ENCODE assay signal across 8 cellular contexts in genomic region chr16:425082-425718, GRCh38. TPM values are rescaled to one million over a fixed set of nuclear protein-coding genes. Genes with fewer than 3 reads are reported as not detected.
A peak's percentile ranks its signal among the peaks of the same experiment; 100 is the strongest.
DNase-seq lines count a peak whose midpoint lies in the region; ATAC-seq and TF ChIP-seq lines count a peak whose summit lies in the region.

Gene RAB11FIP3, plus strand, starts transcription at chr16:425649. Its CDS starts 358 bp downstream, at chr16:426007.

- peak within 1 kb of the TSS; percentile 86 to 97 (median 94) for H3K27ac Mint-ChIP-seq in naive B cell
- peak within 1 kb of the TSS; percentile 86 for H3K27ac Mint-ChIP-seq in stimulated activated memory B cell treated with anti-CD40 and anti-IgM and Interleukin-4, amounts not matched to agents 10 μg/mL and 1 μg/mL and 100 μg/mL, for 72 hours

- ATAC-seq in GM21390 (IDR thresholded peaks at IDR 0.05; ENCODE audit: unreplicated experiment), result peak; percentile 86
- peak; percentile 86 to 87 for ATAC-seq in naive B cell (ENCODE audit: low read depth in 2 of 2)
- peak; percentile 97 for ATAC-seq in stimulated activated memory B cell treated with anti-CD40 and anti-IgM and Interleukin-4, amounts not matched to agents 10 μg/mL and 1 μg/mL and 100 μg/mL, for 72 hours

- H3K4me3 Mint-ChIP-seq in naive B cell, result peak within 1 kb of the TSS; percentile 84 to 95 (median 92)
- H3K4me3 Mint-ChIP-seq in stimulated activated memory B cell treated with anti-CD40 and anti-IgM and Interleukin-4, amounts not matched to agents 10 μg/mL and 1 μg/mL and 100 μg/mL, for 72 hours, result peak within 1 kb of the TSS; percentile 92

- H3K36me3 Mint-ChIP-seq in naive B cell, result peaks cover 0 to 4% of the 10 kb centered on the region in 2 donors
- H3K36me3 Mint-ChIP-seq in stimulated activated memory B cell treated with anti-CD40 and anti-IgM and Interleukin-4, amounts not matched to agents 10 μg/mL and 1 μg/mL and 100 μg/mL, for 72 hours, result no peaks in the 10 kb centered on the region

- H3K36me3 ChIP-seq in esophagus squamous epithelium, result no peaks in the 10 kb centered on the region

- peaks cover 26 to 55% (median 30%) of the 10 kb centered on the region in 3 donors for H3K4me1 ChIP-seq in esophagus squamous epithelium

- H3K27me3 Mint-ChIP-seq in naive B cell, result peaks cover 0 to 15% (median 4%) of the 10 kb centered on the region in 3 donors
- peaks cover 16% of the 10 kb centered on the region for H3K27me3 Mint-ChIP-seq in stimulated activated memory B cell treated with anti-CD40 and anti-IgM and Interleukin-4, amounts not matched to agents 10 μg/mL and 1 μg/mL and 100 μg/mL, for 72 hours

- 0% methylated on average over 19 of the region's 77 CpGs; no CpG with 5 or more reads in 1 of the 2 donors for WGBS in esophagus squamous epithelium, 2 donors

- peaks cover 0 to 7% (median 0%) of the 10 kb centered on the region in 4 donors for H3K27me3 ChIP-seq in esophagus squamous epithelium

- H3K9me3 ChIP-seq in esophagus squamous epithelium, result no peaks in the 10 kb centered on the region

- DNase-seq in DMS 273 (lab: John Stamatoyannopoulos, UW; ENCODE audit: unreplicated experiment) (peak; percentile 92), HuH-7 (ENCODE audit: low spot score) (peak; percentile 81), esophagus squamous epithelium (lab: John Stamatoyannopoulos, UW) (no peak), naive B cell (peak; percentile 87)
- DNase-seq in activated T-cell treated with anti-CD3 and anti-CD28 coated beads, Interleukin-2, amount 50 U/mL, for 48 hours, result peak; percentile 90 to 94

- H3K9me3 Mint-ChIP-seq in naive B cell, result no peaks in the 10 kb centered on the region
- H3K9me3 Mint-ChIP-seq in stimulated activated memory B cell treated with anti-CD40 and anti-IgM and Interleukin-4, amounts not matched to agents 10 μg/mL and 1 μg/mL and 100 μg/mL, for 72 hours, result no peaks in the 10 kb centered on the region

- H3K4me3 ChIP-seq in esophagus squamous epithelium, result peak within 1 kb of the TSS; percentile 57 to 79 (median 68)

- peaks cover 17 to 37% (median 32%) of the 10 kb centered on the region in 3 donors for H3K4me1 Mint-ChIP-seq in naive B cell
- peaks cover 40% of the 10 kb centered on the region for H3K4me1 Mint-ChIP-seq in stimulated activated memory B cell treated with anti-CD40 and anti-IgM and Interleukin-4, amounts not matched to agents 10 μg/mL and 1 μg/mL and 100 μg/mL, for 72 hours

- peak in 2 of 4 donors; percentile 50 to 82 for TF ChIP-seq POLR2A in esophagus squamous epithelium (IDR thresholded peaks at IDR 0.05)

- TF ChIP-seq CTCF in esophagus squamous epithelium (IDR thresholded peaks at IDR 0.05), result peak in 2 of 6 experiments; percentile 5

- peak within 1 kb of the TSS; percentile 80 to 98 (median 92) for H3K27ac ChIP-seq in esophagus squamous epithelium

- intact Hi-C loops in esophagus squamous epithelium (cut with DNase I), result no loop called here

TF ChIP-seq in PFSK-1, 5 proteins besides CTCF, POLR2A, EP300 and RAD21:
- TF ChIP-seq FOXP2 (optimal IDR thresholded peaks at IDR 0.05; ENCODE audit: borderline replicate concordance, extremely low read depth, extremely low read length, insufficient read depth) (no peak), TAF1 (IDR thresholded peaks at IDR 0.05; ENCODE audit: borderline replicate concordance, insufficient read depth, low read length) (peak; percentile 87; the same call in 1 of the 2 replicates), SIN3A (IDR thresholded peaks at IDR 0.05; ENCODE audit: borderline replicate concordance, insufficient read depth, low read length) (peak; percentile 66; the same call in 1 of the 2 replicates), POLR2AphosphoS5 (IDR thresholded peaks at IDR 0.05; ENCODE audit: low read depth, low read length) (peak; percentile 80), REST (IDR thresholded peaks at IDR 0.05; ENCODE audit: insufficient read depth in 1 of 2, low read depth in 2 of 2, low read length in 2 of 2) (no peak)

RNA-seq across cellular contexts. Expression of gene RAB11FIP3, which starts in this region (rescaled TPM):
- polyA plus RNA-seq in PFSK-1 (2012; ENCODE audit: insufficient read length, low read depth), result 29.6 TPM
- 10 to 100 TPM in 2 of 4 donors, 1 to 10 TPM in 2; 8.0 to 25.6 (median 10.1) TPM for total RNA-seq in esophagus squamous epithelium
- polyA plus RNA-seq in naive B cell (ENCODE audit: low read depth in 6 of 6), result 1 to 10 TPM; 1.0 to 4.8 (median 1.9) TPM
